12 cellular contexts compared by ENCODE assay signal in genomic region chr15:51869074-51869425, GRCh38. TPM values are rescaled to one million over a fixed set of nuclear protein-coding genes. Genes with fewer than 3 reads are reported as not detected.
DNase-seq lines count a peak whose midpoint lies in the region; ATAC-seq and TF ChIP-seq lines count a peak whose summit lies in the region.
"Had no signal": no experiment of that assay in that cellular context is flagged by ENCODE, and none has a peak within 500 bp of the region (broad histone marks: within the 10 kb centered on the region; RNA-seq: fewer than 3 reads in every experiment).

No MANE protein-coding gene starts in this region.

- no peak overlapping the region for H3K4me3 ChIP-seq in fibroblast of pulmonary artery (replicated peaks; ENCODE audit: low read depth, low read length)

- peaks cover 48% of the 10 kb centered on the region for H3K36me3 Mint-ChIP-seq in type B pancreatic cell
- H3K36me3 Mint-ChIP-seq in activated T-cell treated with anti-CD3 and anti-CD28 coated beads, Interleukin-2, amount 50 U/mL, for 24 hours (ENCODE audit: low read depth): peaks cover 86% of the 10 kb centered on the region

- peaks cover 12% of the 10 kb centered on the region for H3K4me1 Mint-ChIP-seq in type B pancreatic cell (ENCODE audit: unreplicated experiment)
- peaks cover 15% of the 10 kb centered on the region for H3K4me1 Mint-ChIP-seq in activated T-cell treated with anti-CD3 and anti-CD28 coated beads, Interleukin-2, amount 50 U/mL, for 24 hours (ENCODE audit: low read depth)

- no peaks in the 10 kb centered on the region for H3K9me3 Mint-ChIP-seq in type B pancreatic cell
- H3K9me3 Mint-ChIP-seq in activated T-cell treated with anti-CD3 and anti-CD28 coated beads, Interleukin-2, amount 50 U/mL, for 24 hours: no peaks in the 10 kb centered on the region
- H3K9me3 Mint-ChIP-seq: activated T-helper 2 cell treated with anti-CD3 and anti-CD28 coated beads, Interferon-gamma antibody, Interleukin-2, Interleukin-4, amounts not matched to agents 10 μg/mL and 5 μg/mL and 100 μg/mL, durations not matched to agents 14 hours and 24 hours and 36 hours; T-helper 1 cell treated with Interleukin-12 subunit alpha and Interleukin-12 subunit beta and Interleukin-4 antibody, amounts not matched to agents 30 μg/mL and 1 μg/mL, for 36 hours had no signal

- DNase-seq in DMS53 (lab: John Stamatoyannopoulos, UW): peak; percentile 27
- DNase-seq in DMS53 treated with DMSO at 0.1 percent for 48 hours (lab: John Stamatoyannopoulos, UW; ENCODE audit: unreplicated experiment): no peak
- peak; percentile 45 for DNase-seq in T1000 (lab: John Stamatoyannopoulos, UW)
- peak; percentile 75 for DNase-seq in fibroblast of pulmonary artery (ENCODE audit: low read depth)
- DNase-seq in type B pancreatic cell (ENCODE audit: extremely low spot score, unreplicated experiment): no peak
- DNase-seq in NCI-H128 (lab: John Stamatoyannopoulos, UW; ENCODE audit: unreplicated experiment): no peak
- no peak for DNase-seq in activated T-cell treated with anti-CD3 and anti-CD28 coated beads, Interleukin-2, amount 50 U/mL, for 24 hours
- DNase-seq: kidney, NCI-H524 treated with DMSO at 0.1 percent for 48 hours had no signal

- ATAC-seq in GM21737 (IDR thresholded peaks at IDR 0.05; ENCODE audit: unreplicated experiment): no peak

- H3K27me3 Mint-ChIP-seq in type B pancreatic cell: no peaks in the 10 kb centered on the region
- H3K27me3 Mint-ChIP-seq in activated T-cell treated with anti-CD3 and anti-CD28 coated beads, Interleukin-2, amount 50 U/mL, for 24 hours: no peaks in the 10 kb centered on the region

- TF ChIP-seq CTCF in fibroblast of pulmonary artery (IDR thresholded peaks at IDR 0.05; ENCODE audit: low read length, missing control alignments) (no peak), type B pancreatic cell (conservative IDR thresholded peaks at IDR 0.05) (no peak)

- H3K27ac Mint-ChIP-seq in type B pancreatic cell: peak overlapping the region; percentile 25
- no peak overlapping the region for H3K27ac Mint-ChIP-seq in activated T-cell treated with anti-CD3 and anti-CD28 coated beads, Interleukin-2, amount 50 U/mL, for 24 hours
- H3K27ac Mint-ChIP-seq: activated T-helper 2 cell treated with anti-CD3 and anti-CD28 coated beads, Interferon-gamma antibody, Interleukin-2, Interleukin-4, amounts not matched to agents 10 μg/mL and 5 μg/mL and 100 μg/mL, durations not matched to agents 14 hours and 24 hours and 36 hours; T-helper 1 cell treated with Interleukin-12 subunit alpha and Interleukin-12 subunit beta and Interleukin-4 antibody, amounts not matched to agents 30 μg/mL and 1 μg/mL, for 36 hours had no signal

- H3K4me3 Mint-ChIP-seq in type B pancreatic cell: no peak overlapping the region
- no peak overlapping the region for H3K4me3 Mint-ChIP-seq in activated T-cell treated with anti-CD3 and anti-CD28 coated beads, Interleukin-2, amount 50 U/mL, for 24 hours
- H3K4me3 Mint-ChIP-seq: T-helper 1 cell treated with Interleukin-12 subunit alpha and Interleukin-12 subunit beta and Interleukin-4 antibody, amounts not matched to agents 30 μg/mL and 1 μg/mL, for 36 hours had no signal

RNA-seq across cellular contexts. Expression of gene TMOD3, which starts 39.6 kb away (rescaled TPM):
- 49.0 and 83.2 TPM in 2 replicates for total RNA-seq in type B pancreatic cell (ENCODE audit: low replicate concordance)

Comparison
In these comparisons a context has a peak if more than half of its experiments do, and no peak if none do; other contexts are left out.
1. DNase-seq: peak in DMS53 (single experiment), T1000 (single experiment) and fibroblast of pulmonary artery (single experiment); none in DMS53 treated with DMSO at 0.1 percent for 48 hours (single experiment), type B pancreatic cell (single experiment), NCI-H128 (single experiment) and activated T-cell treated with anti-CD3 and anti-CD28 coated beads, Interleukin-2, amount 50 U/mL, for 24 hours (single experiment).